8 cellular contexts compared by ENCODE assay signal in genomic region chr17:27323538-27324212, GRCh38. TPM values are rescaled to one million over a fixed set of nuclear protein-coding genes. Genes with fewer than 3 reads are reported as not detected.
DNase-seq lines count a peak whose midpoint lies in the region; ATAC-seq and TF ChIP-seq lines count a peak whose summit lies in the region.

No MANE protein-coding gene starts in this region.

- H3K27ac ChIP-seq in neutrophil = peak overlapping the region; percentile 15
- no peak overlapping the region for H3K27ac ChIP-seq in effector memory CD4-positive, alpha-beta T cell (ENCODE audit: insufficient read depth, low read length, poor library complexity, severe bottlenecking)

- peaks cover 0 to 6% of the 10 kb centered on the region in 2 experiments for H3K4me1 ChIP-seq in neutrophil (ENCODE audit: control insufficient read depth in 1 of 2, insufficient read depth in 1 of 2, low read depth in 1 of 2, low read length in 1 of 2)
- no peaks in the 10 kb centered on the region for H3K4me1 ChIP-seq in effector memory CD4-positive, alpha-beta T cell (ENCODE audit: control insufficient read depth, insufficient read depth, low read length, poor library complexity, severe bottlenecking)

- in situ Hi-C loops in Caki2 (cut with HindIII; ENCODE audit: low pct_unique_long_range_greater_than_20kb, low sequenced_read_pairs) = no loop called here

- no peak overlapping the region for H3K4me3 ChIP-seq in neutrophil (ENCODE audit: low read depth in 1 of 2, low read length in 1 of 2)
- H3K4me3 ChIP-seq in effector memory CD4-positive, alpha-beta T cell (ENCODE audit: insufficient read depth, low read depth, low read length, poor library complexity, severe bottlenecking) = no peak overlapping the region

- no peak for TF ChIP-seq POLR2A in erythroblast (IDR thresholded peaks at IDR 0.05; ENCODE audit: low read length)

- TF ChIP-seq CTCF in neutrophil (IDR thresholded peaks at IDR 0.05) = no peak
- no peak for TF ChIP-seq CTCF in GM10266 (IDR thresholded peaks at IDR 0.05; ENCODE audit: control insufficient read depth, insufficient read depth, low read depth, missing control alignments)

- no peaks in the 10 kb centered on the region for H3K9me3 ChIP-seq in neutrophil
- no peaks in the 10 kb centered on the region for H3K9me3 ChIP-seq in effector memory CD4-positive, alpha-beta T cell (ENCODE audit: control insufficient read depth, low read length)

- H3K27me3 ChIP-seq in neutrophil = no peaks in the 10 kb centered on the region
- no peaks in the 10 kb centered on the region for H3K27me3 ChIP-seq in effector memory CD4-positive, alpha-beta T cell (replicated peaks; ENCODE audit: control insufficient read depth, insufficient read depth, low read length, poor library complexity, severe bottlenecking)

- DNase-seq in Caki2 (ENCODE audit: low read depth) = peak; percentile 84
- peak; percentile 79 for DNase-seq in NCI-H226
- peak; percentile 53 for DNase-seq in erythroblast (lab: John Stamatoyannopoulos, UW)
- DNase-seq in GM10266 (ENCODE audit: extremely low spot score) = no peak
- DNase-seq in effector memory CD4-positive, alpha-beta T cell = no peak
- no peak for DNase-seq in pons (ENCODE audit: low spot score)

- H3K36me3 ChIP-seq in neutrophil = peaks cover 22% of the 10 kb centered on the region
- no peaks in the 10 kb centered on the region for H3K36me3 ChIP-seq in effector memory CD4-positive, alpha-beta T cell (ENCODE audit: control insufficient read depth, insufficient read depth, low read length)

- no peak for ATAC-seq in GM21526 (IDR thresholded peaks at IDR 0.05; ENCODE audit: low FRiP score, unreplicated experiment)

RNA-seq across cellular contexts. Expression of gene WSB1, which starts 29.8 kb away (rescaled TPM):
- total RNA-seq in Caki2 (2014; rRNA removed; shearing (Covaris generic); ENCODE audit: low replicate concordance) = 28.0 and 47.5 TPM in 2 replicates

Comparison
In these comparisons a context has a peak if more than half of its experiments do, and no peak if none do; other contexts are left out.
1. DNase-seq: peak in Caki2 (single experiment), NCI-H226 (single experiment) and erythroblast (2 of 2); none in GM10266 (single experiment), effector memory CD4-positive, alpha-beta T cell (0 of 3) and pons (single experiment).